Comparison of ENCODE assay signal across 16 cellular contexts in genomic region chr22:34333285-34333684, GRCh38.
DNase-seq lines count a peak whose midpoint lies in the region; ATAC-seq and TF ChIP-seq lines count a peak whose summit lies in the region.
"Had no signal": no experiment of that assay in that cellular context is flagged by ENCODE, and none has a peak within 500 bp of the region (broad histone marks: within the 10 kb centered on the region; RNA-seq: fewer than 3 reads in every experiment).

No MANE protein-coding gene starts in this region.

- H2AFZ ChIP-seq in H9 (ENCODE audit: low read length) (no peak overlapping the region), neural progenitor cell (replicated peaks) (no peak overlapping the region)
- H2AFZ ChIP-seq: GM23248 had no signal

- H3K27ac ChIP-seq in H9 (ENCODE audit: insufficient read length, low read depth, low read length) (no peak overlapping the region), WERI-Rb-1 (no peak overlapping the region), endodermal cell (ENCODE audit: low read depth, low read length) (no peak overlapping the region), neural progenitor cell (no peak overlapping the region), right lobe of liver (no peak overlapping the region)
- H3K27ac ChIP-seq: GM23248 had no signal

- peaks cover 4 to 15% (median 7%) of the 10 kb centered on the region in 3 experiments; a peak in 6 of 7 replicates for H3K36me3 Mint-ChIP-seq in H9 (ENCODE audit: insufficient read depth in 1 of 3, low read depth in 3 of 3)
- H3K36me3 Mint-ChIP-seq in endodermal cell (ENCODE audit: low read depth): no peaks in the 10 kb centered on the region
- no peaks in the 10 kb centered on the region for H3K36me3 Mint-ChIP-seq in neural progenitor cell
- H3K36me3 Mint-ChIP-seq: CD4-positive, alpha-beta memory T cell had no signal

- no peak overlapping the region for H3K4ac ChIP-seq in H9 (ENCODE audit: low read depth, low read length)

- DNase-seq in H9 (peak; percentile 39), WERI-Rb-1 (no peak), endodermal cell (peak; percentile 59), neural progenitor cell (ENCODE audit: low spot score) (no peak), right lobe of liver (no peak)
- DNase-seq: C1 segment of cervical spinal cord; Calu3; CD4-positive, alpha-beta memory T cell; COR-L47; DMS53; DMS79 treated with DMSO at 0.1 percent for 48 hours; GF-D8; GM23248; HCEC 1CT had no signal

- H3K36me3 ChIP-seq in WERI-Rb-1 (no peaks in the 10 kb centered on the region), endodermal cell (ENCODE audit: control insufficient read depth, insufficient read depth, low read length) (no peaks in the 10 kb centered on the region), neural progenitor cell (peaks cover 5% of the 10 kb centered on the region), right lobe of liver (no peaks in the 10 kb centered on the region)

- H4K5ac ChIP-seq in H9 (ENCODE audit: insufficient read length, low read depth, low read length): no peak overlapping the region

- no peaks in the 10 kb centered on the region for H3K79me2 ChIP-seq in H9 (ENCODE audit: insufficient read depth, low read length)
- H3K79me2 ChIP-seq in neural progenitor cell (ENCODE audit: low read depth): no peaks in the 10 kb centered on the region

- TF ChIP-seq CTCF in H9 (conservative IDR thresholded peaks at IDR 0.05): peak; percentile 49; the same call in 2 of the 3 replicates
- peak; percentile 39; the same call in 1 of the 2 replicates for TF ChIP-seq CTCF in WERI-Rb-1 (IDR thresholded peaks at IDR 0.05; ENCODE audit: low read depth, low read length)
- peak; percentile 50 for TF ChIP-seq CTCF in endodermal cell (conservative IDR thresholded peaks at IDR 0.05)
- peak; percentile 24 for TF ChIP-seq CTCF in neural progenitor cell (IDR thresholded peaks at IDR 0.05)
- TF ChIP-seq CTCF in right lobe of liver (IDR thresholded peaks at IDR 0.05): no peak

- H2BK20ac ChIP-seq in H9 (ENCODE audit: low read depth, low read length, poor library complexity, severe bottlenecking): no peak overlapping the region

- H3K4me1 ChIP-seq in H9 (ENCODE audit: insufficient read depth, low read length) (no peaks in the 10 kb centered on the region), endodermal cell (ENCODE audit: control insufficient read depth, insufficient read depth, low read length) (no peaks in the 10 kb centered on the region), neural progenitor cell (no peaks in the 10 kb centered on the region), right lobe of liver (no peaks in the 10 kb centered on the region)

- H3K9me3 ChIP-seq in H9 (ENCODE audit: control insufficient read depth, low read depth, low read length) (peaks cover 8% of the 10 kb centered on the region), WERI-Rb-1 (ENCODE audit: severe bottlenecking) (peaks cover 11% of the 10 kb centered on the region), endodermal cell (ENCODE audit: control insufficient read depth, low read length) (peaks cover 10% of the 10 kb centered on the region), neural progenitor cell (ENCODE audit: low read depth) (no peaks in the 10 kb centered on the region), right lobe of liver (no peaks in the 10 kb centered on the region)

- H2BK15ac ChIP-seq in H9 (ENCODE audit: low read depth, low read length): no peak overlapping the region

- H3T11ph ChIP-seq in H9 (ENCODE audit: low read length): no peak overlapping the region

- H3K79me1 ChIP-seq in H9 (ENCODE audit: insufficient read depth, low read depth, low read length, poor library complexity, severe bottlenecking): no peaks in the 10 kb centered on the region

- H2BK120ac ChIP-seq in H9 (ENCODE audit: low read depth, low read length, poor library complexity, severe bottlenecking): no peak overlapping the region

- no peak overlapping the region for H2BK5ac ChIP-seq in H9 (ENCODE audit: insufficient read length, low read length)

- H2AK5ac ChIP-seq in H9 (ENCODE audit: insufficient read length, low read length): no peak overlapping the region

- no peaks in the 10 kb centered on the region for H3K23me2 ChIP-seq in H9 (ENCODE audit: insufficient read length, low read depth, low read length, poor library complexity, severe bottlenecking)

- no CpG with 5 or more reads among the region's 4 CpGs for WGBS in H9 (ENCODE audit: extremely low coverage, insufficient read length, low lambda C conversion rate)
- 83 to 90% methylated on average over 3 to 4 of the region's 4 CpGs for WGBS in endodermal cell (ENCODE audit: insufficient coverage in 1 of 2, insufficient read length in 1 of 2), 2 experiments
- no CpG with 5 or more reads among the region's 4 CpGs for WGBS in right lobe of liver (ENCODE audit: insufficient coverage, low coverage, low lambda C conversion rate, missing lambda C conversion rate)

- H3K4me3 ChIP-seq in WERI-Rb-1 (ENCODE audit: low read depth, low read length) (no peak overlapping the region), endodermal cell (ENCODE audit: low read length) (no peak overlapping the region), neural progenitor cell (no peak overlapping the region), right lobe of liver (no peak overlapping the region)
- H3K4me3 ChIP-seq: GM23248 had no signal

- H3F3A ChIP-seq in neural progenitor cell (ENCODE audit: low read depth): peaks cover 5% of the 10 kb centered on the region

- H3K27ac Mint-ChIP-seq in H9 (no peak overlapping the region), endodermal cell (no peak overlapping the region), neural progenitor cell (no peak overlapping the region)
- H3K27ac Mint-ChIP-seq: CD4-positive, alpha-beta memory T cell had no signal

- no peak overlapping the region for H4K8ac ChIP-seq in H9 (replicated peaks; ENCODE audit: insufficient read length, low read depth, low read length)

- TF ChIP-seq POLR2A in right lobe of liver (IDR thresholded peaks at IDR 0.05): no peak

- no peak overlapping the region for H3K4me2 ChIP-seq in H9 (ENCODE audit: insufficient read depth, insufficient read length, low read length)
- no peak overlapping the region for H3K4me2 ChIP-seq in neural progenitor cell

- H3K18ac ChIP-seq in H9 (ENCODE audit: insufficient read length, low read depth, low read length): no peak overlapping the region

- H4K91ac ChIP-seq in H9 (ENCODE audit: insufficient read length, low read depth, low read length): no peak overlapping the region

- no peak overlapping the region for H3K56ac ChIP-seq in H9 (ENCODE audit: insufficient read length, low read depth, low read length)

- H3K9me3 Mint-ChIP-seq in H9 (peaks cover 31% of the 10 kb centered on the region in 2 experiments), endodermal cell (peaks cover 29% of the 10 kb centered on the region), neural progenitor cell (peaks cover 20% of the 10 kb centered on the region)

- H3K4me1 Mint-ChIP-seq in H9: no peaks in the 10 kb centered on the region
- no peaks in the 10 kb centered on the region for H3K4me1 Mint-ChIP-seq in endodermal cell
- H3K4me1 Mint-ChIP-seq in neural progenitor cell: no peaks in the 10 kb centered on the region
- H3K4me1 Mint-ChIP-seq: CD4-positive, alpha-beta memory T cell had no signal

- no peak for ATAC-seq in GM19467 (IDR thresholded peaks at IDR 0.05; ENCODE audit: unreplicated experiment)
- ATAC-seq in HG03571 (IDR thresholded peaks at IDR 0.05; ENCODE audit: unreplicated experiment): no peak
- ATAC-seq in right lobe of liver: no peak

- no peak overlapping the region for H3K4me3 Mint-ChIP-seq in H9
- no peak overlapping the region for H3K4me3 Mint-ChIP-seq in endodermal cell
- H3K4me3 Mint-ChIP-seq in neural progenitor cell: no peak overlapping the region
- H3K4me3 Mint-ChIP-seq: CD4-positive, alpha-beta memory T cell had no signal

- no peak overlapping the region for H3K14ac ChIP-seq in H9 (ENCODE audit: insufficient read depth, low read length)

- intact Hi-C loops in right lobe of liver (cut with DNase I): no loop called here

- H3K27me3 Mint-ChIP-seq in H9 (ENCODE audit: low read depth) (peaks cover 4% of the 10 kb centered on the region), endodermal cell (ENCODE audit: insufficient read depth) (peaks cover 4% of the 10 kb centered on the region), neural progenitor cell (ENCODE audit: insufficient read depth, low read depth) (no peaks in the 10 kb centered on the region)
- H3K27me3 Mint-ChIP-seq: CD4-positive, alpha-beta memory T cell had no signal

- H4K20me1 ChIP-seq in H9 (ENCODE audit: control insufficient read depth, insufficient read depth, insufficient read length) (no peaks in the 10 kb centered on the region), neural progenitor cell (ENCODE audit: low read depth) (no peaks in the 10 kb centered on the region)

- no peak overlapping the region for H2BK12ac ChIP-seq in H9 (ENCODE audit: insufficient read length, low read depth, low read length)

- H3K27me3 ChIP-seq in H9 (ENCODE audit: insufficient read depth, low read length) (no peaks in the 10 kb centered on the region), WERI-Rb-1 (ENCODE audit: insufficient read depth, low read depth, severe bottlenecking) (no peaks in the 10 kb centered on the region), endodermal cell (ENCODE audit: control insufficient read depth, insufficient read depth, low read length, poor library complexity, severe bottlenecking) (no peaks in the 10 kb centered on the region), neural progenitor cell (no peaks in the 10 kb centered on the region), right lobe of liver (no peaks in the 10 kb centered on the region)

- no peak overlapping the region for H3K23ac ChIP-seq in H9 (ENCODE audit: insufficient read length, low read depth, low read length)

- H3K9ac ChIP-seq in H9 (ENCODE audit: extremely low read depth, insufficient read length, low read length): no peak overlapping the region
- H3K9ac ChIP-seq in endodermal cell (ENCODE audit: extremely low read depth, low read length, poor library complexity, severe bottlenecking): no peak overlapping the region
- no peak overlapping the region for H3K9ac ChIP-seq in neural progenitor cell
- H3K9ac ChIP-seq: GM23248 had no signal

Comparison
In these comparisons a context has a peak if more than half of its experiments do, and no peak if none do; other contexts are left out.
1. DNase-seq: peak in H9 (single experiment) and endodermal cell (single experiment); none in WERI-Rb-1 (single experiment), neural progenitor cell (single experiment) and right lobe of liver (0 of 3).
2. CTCF ChIP-seq: peak in H9 (single experiment), WERI-Rb-1 (single experiment), endodermal cell (single experiment) and neural progenitor cell (single experiment); none in right lobe of liver (0 of 4).